ENCODE assay signal across 18 cellular contexts in genomic region chr3:61979645-61980430, GRCh38.
DNase-seq lines count a peak whose midpoint lies in the region; ATAC-seq, FAIRE-seq and TF ChIP-seq lines count a peak whose summit lies in the region.
"Had no signal": no experiment of that assay in that cellular context is flagged by ENCODE, and none has a peak within 500 bp of the region (broad histone marks: within the 10 kb centered on the region; RNA-seq: fewer than 3 reads in every experiment).

No MANE protein-coding gene starts in this region.

- no peaks in the 10 kb centered on the region for H3K9me3 Mint-ChIP-seq in activated CD4-positive, alpha-beta T cell treated with anti-CD3 and anti-CD28 coated beads, Interleukin-2, amount 10 ng/mL, durations not matched to agents 24 days and 14 days
- H3K9me3 Mint-ChIP-seq: T-helper 2 cell treated with Interferon-gamma antibody and Interleukin-4, amounts not matched to agents 5 μg/mL and 100 μg/mL, for 36 hours had no signal

- POLR2A ChIA-PET in A673 (lab: Charles Lee; ENCODE audit: low non-redundant PET), result no interaction called here
- POLR2A ChIA-PET in GM12878 (lab: Charles Lee), result no interaction called here

- no peaks in the 10 kb centered on the region for H3K4me1 Mint-ChIP-seq in T-helper 17 cell
- H3K4me1 Mint-ChIP-seq in activated CD4-positive, alpha-beta T cell treated with anti-CD3 and anti-CD28 coated beads, Interleukin-2, amount 10 ng/mL, durations not matched to agents 24 days and 14 days, result no peaks in the 10 kb centered on the region

- H3K27me3 ChIP-seq in A673 (replicated peaks; ENCODE audit: insufficient read depth, low read depth, low read length, poor library complexity) (no peaks in the 10 kb centered on the region), GM12878 (replicated peaks in 1 of 2; ENCODE audit: control insufficient read depth in 2 of 2, insufficient read depth in 2 of 2, low read length in 1 of 2) (no peaks in the 10 kb centered on the region)
- H3K27me3 ChIP-seq: transverse colon had no signal

- ATAC-seq in GM12878 (peak; percentile 51), T-helper 17 cell (no peak)
- ATAC-seq: activated CD8-positive, alpha-beta T cell treated with anti-CD3 and anti-CD28 coated beads, Interleukin-2, amount 10 ng/mL, durations not matched to agents 7 days and 5 days had no signal

- H3K27me3 Mint-ChIP-seq in T-helper 17 cell, result no peaks in the 10 kb centered on the region
- no peaks in the 10 kb centered on the region for H3K27me3 Mint-ChIP-seq in activated CD4-positive, alpha-beta T cell treated with anti-CD3 and anti-CD28 coated beads, Interleukin-2, amount 10 ng/mL, durations not matched to agents 24 days and 14 days

- TF ChIP-seq POLR2A in H54 (IDR thresholded peaks at IDR 0.05; ENCODE audit: low read depth, low read length), result no peak
- no peak for TF ChIP-seq POLR2A in GM12878 (IDR thresholded peaks at IDR 0.05; ENCODE audit: low read depth, low read length)

- no peak overlapping the region for H3K9ac ChIP-seq in GM12878 (ENCODE audit: control insufficient read depth, insufficient read depth, low read length)
- H3K9ac ChIP-seq: parathyroid adenoma had no signal

- no peak overlapping the region for H3K4me3 Mint-ChIP-seq in T-helper 17 cell
- no peak overlapping the region for H3K4me3 Mint-ChIP-seq in activated CD4-positive, alpha-beta T cell treated with anti-CD3 and anti-CD28 coated beads, Interleukin-2, amount 10 ng/mL, durations not matched to agents 24 days and 14 days
- H3K4me3 Mint-ChIP-seq: activated CD8-positive, alpha-beta T cell treated with anti-CD3 and anti-CD28 coated beads, Interleukin-2, amount 10 ng/mL, durations not matched to agents 7 days and 5 days; T-helper 2 cell treated with Interferon-gamma antibody and Interleukin-4, amounts not matched to agents 5 μg/mL and 100 μg/mL, for 36 hours had no signal

- H2AFZ ChIP-seq in GM12878 (ENCODE audit: control insufficient read depth, low read depth, low read length), result no peak overlapping the region
- H2AFZ ChIP-seq: parathyroid adenoma had no signal

- RAD21 ChIA-PET in GM12878 (lab: Charles Lee; ENCODE audit: unreplicated experiment), result no interaction called here

- no peak for TF ChIP-seq CTCF in A673 (conservative IDR thresholded peaks at IDR 0.05; ENCODE audit: low read depth, low read length)
- no peak for TF ChIP-seq CTCF in GM12878 (IDR thresholded peaks at IDR 0.05 in 2 of 3, conservative IDR thresholded peaks at IDR 0.05 in 1 of 3; ENCODE audit: control insufficient read depth in 2 of 3, extremely low read depth in 1 of 3, insufficient read depth in 1 of 3, low read depth in 3 of 3, low read length in 3 of 3)

- no peak overlapping the region for H3K27ac Mint-ChIP-seq in T-helper 17 cell
- no peak overlapping the region for H3K27ac Mint-ChIP-seq in activated CD4-positive, alpha-beta T cell treated with anti-CD3 and anti-CD28 coated beads, Interleukin-2, amount 10 ng/mL, durations not matched to agents 24 days and 14 days
- H3K27ac Mint-ChIP-seq: activated CD8-positive, alpha-beta T cell treated with anti-CD3 and anti-CD28 coated beads, Interleukin-2, amount 10 ng/mL, durations not matched to agents 7 days and 5 days; T-helper 2 cell treated with Interferon-gamma antibody and Interleukin-4, amounts not matched to agents 5 μg/mL and 100 μg/mL, for 36 hours had no signal

- TF ChIP-seq RAD21 in GM12878 (IDR thresholded peaks at IDR 0.05; ENCODE audit: insufficient read depth, low read depth, low read length), result no peak

- no peak overlapping the region for H3K4me3 ChIP-seq in A673 (ENCODE audit: low read depth, low read length, poor library complexity, severe bottlenecking)
- no peak overlapping the region for H3K4me3 ChIP-seq in GM12878
- H3K4me3 ChIP-seq: transverse colon had no signal

- intact Hi-C loops in A673 (cut with micrococcal nuclease; ENCODE audit: unreplicated experiment) (no loop called here), GM12878 (cut with micrococcal nuclease; ENCODE audit: unreplicated experiment) (no loop called here)
- intact Hi-C loops in activated CD4-positive, alpha-beta T cell treated with anti-CD3 and anti-CD28 coated beads, Interleukin-2, amount 10 ng/mL, durations not matched to agents 24 days and 14 days (cut with micrococcal nuclease), result no loop called here

- no peak overlapping the region for H3K4me2 ChIP-seq in GM12878 (ENCODE audit: control insufficient read depth, insufficient read depth)

- H3K36me3 ChIP-seq in A673 (ENCODE audit: insufficient read depth, low read length, poor library complexity, severe bottlenecking) (no peaks in the 10 kb centered on the region), GM12878 (ENCODE audit: control insufficient read depth in 2 of 2, insufficient read depth in 2 of 2, low read length in 1 of 2) (no peaks in the 10 kb centered on the region)
- H3K36me3 ChIP-seq: transverse colon had no signal

- DNase-seq in A673 (ENCODE audit: low spot score), result peak; percentile 27
- DNase-seq in H54 (ENCODE audit: insufficient read length, low spot score), result no peak
- DNase-seq in GM12878 (ENCODE audit: low read depth, low spot score), result no peak
- DNase-seq in kidney tubule cell (ENCODE audit: low spot score), result peak; percentile 82
- DNase-seq in NCI-H2196 treated with DMSO at 0.1 percent for 48 hours (lab: John Stamatoyannopoulos, UW; ENCODE audit: unreplicated experiment), result no peak
- no peak for DNase-seq in cortex of kidney (lab: John Stamatoyannopoulos, UW)
- no peak for DNase-seq in T-helper 17 cell
- no peak for DNase-seq in activated CD4-positive, alpha-beta T cell treated with anti-CD3 and anti-CD28 coated beads, Interleukin-2, amount 10 ng/mL, durations not matched to agents 24 days and 14 days
- DNase-seq: activated CD8-positive, alpha-beta T cell treated with anti-CD3 and anti-CD28 coated beads, Interleukin-2, amount 10 ng/mL, durations not matched to agents 7 days and 5 days; activated gamma-delta T cell treated with Interleukin-2 at 50 U/mL for 16 hours; erythroblast; midbrain; NCI-H146; NCI-H526 treated with DMSO at 0.1 percent for 48 hours; stimulated activated CD4-positive, alpha-beta T cell treated with anti-CD3 and anti-CD28 coated beads, Interleukin-1b, Interleukin-23, amount 100 ng/mL, for 48 hours; transverse colon had no signal

- H3K36me3 Mint-ChIP-seq in T-helper 17 cell (ENCODE audit: low read depth), result no peaks in the 10 kb centered on the region
- H3K36me3 Mint-ChIP-seq in activated CD4-positive, alpha-beta T cell treated with anti-CD3 and anti-CD28 coated beads, Interleukin-2, amount 10 ng/mL, durations not matched to agents 24 days and 14 days (ENCODE audit: low read depth), result no peaks in the 10 kb centered on the region

- H4K20me1 ChIP-seq in GM12878 (ENCODE audit: control insufficient read depth, insufficient read depth), result no peaks in the 10 kb centered on the region

- SMC1A ChIA-PET in GM12878 (lab: Charles Lee; ENCODE audit: uncharacterized antibody, unreplicated experiment), result interaction anchor here (0.8 to 1.6 kb wide), 7 partner anchors 8 to 97 kb away, joined by 3 to 4 read pairs (median 3); no protein-coding TSS in a partner anchor

- no peaks in the 10 kb centered on the region for H3K4me1 ChIP-seq in A673 (ENCODE audit: insufficient read depth, low read length, poor library complexity, severe bottlenecking)
- H3K4me1 ChIP-seq in GM12878 (ENCODE audit: control insufficient read depth, insufficient read depth, low read length), result no peaks in the 10 kb centered on the region

- FAIRE-seq in H54 (lab: Jason Lieb, UNC), result peak; percentile 45
- FAIRE-seq in GM12878 (lab: Jason Lieb, UNC), result no peak

- 33% methylated on average over 6 of the region's 6 CpGs for WGBS in GM12878 (ENCODE audit: insufficient coverage, insufficient replicate concordance, low lambda C conversion rate, missing lambda C conversion rate)

- H3K79me2 ChIP-seq in GM12878 (ENCODE audit: control insufficient read depth, insufficient read depth, low read length), result no peaks in the 10 kb centered on the region

- no peaks in the 10 kb centered on the region for H3K9me3 ChIP-seq in A673 (ENCODE audit: low read depth, low read length, poor library complexity, severe bottlenecking)
- H3K9me3 ChIP-seq in GM12878 (replicated peaks; ENCODE audit: control insufficient read depth, insufficient read depth, low read length), result no peaks in the 10 kb centered on the region
- no peaks in the 10 kb centered on the region for H3K9me3 ChIP-seq in T-helper 17 cell (ENCODE audit: control insufficient read depth, low read length, poor library complexity, severe bottlenecking)
- H3K9me3 ChIP-seq: transverse colon had no signal

- in situ Hi-C loops in GM12878 (cut with MboI), result no loop called here

- no peak for TF ChIP-seq EP300 in GM12878 (IDR thresholded peaks at IDR 0.05; ENCODE audit: borderline replicate concordance in 1 of 2, control insufficient read depth in 1 of 2, low read depth in 2 of 2, low read length in 2 of 2)

- BruUV-seq in A673 (replicated peaks; lab: Mats Ljungman, UMichigan) (no TSS peak), GM12878 (replicated peaks; lab: Mats Ljungman, UMichigan) (no TSS peak)

- CTCF ChIA-PET in A673 (lab: Charles Lee) (no interaction called here), GM12878 (lab: Yijun Ruan, JAX) (interaction anchor here (1.1 kb wide), 2 partner anchors 11 to 27 kb away, joined by 3 read pairs; no protein-coding TSS in a partner anchor)

- H3K27ac ChIP-seq in A673 (ENCODE audit: low read depth, low read length, poor library complexity, severe bottlenecking) (no peak overlapping the region), GM12878 (ENCODE audit: control insufficient read depth, insufficient read depth) (no peak overlapping the region)
- H3K27ac ChIP-seq: parathyroid adenoma had no signal

TF ChIP-seq in GM12878, 131 proteins besides CTCF, POLR2A, EP300 and RAD21 (continues in another document):
- TF ChIP-seq RELB (IDR thresholded peaks at IDR 0.05; ENCODE audit: low read depth), result 0 out of 2 replicates have a peak, but pooled peaks have one; percentile 15
- 0 out of 2 replicates have a peak, but pooled peaks have one; percentile 24 for TF ChIP-seq IKZF1 (conservative IDR thresholded peaks at IDR 0.05)

Comparison
In these comparisons a context has a peak if more than half of its experiments do, and no peak if none do; other contexts are left out.
1. DNase-seq: peak in A673 (single experiment) and kidney tubule cell (single experiment); none in H54 (single experiment), GM12878 (single experiment), NCI-H2196 treated with DMSO at 0.1 percent for 48 hours (single experiment), cortex of kidney (single experiment), T-helper 17 cell (0 of 3) and activated CD4-positive, alpha-beta T cell treated with anti-CD3 and anti-CD28 coated beads, Interleukin-2, amount 10 ng/mL, durations not matched to agents 24 days and 14 days (single experiment).